Comparison of ENCODE assay signal across 15 cellular contexts in genomic region chr6:128463942-128464341, GRCh38.
DNase-seq lines count a peak whose midpoint lies in the region; ATAC-seq and TF ChIP-seq lines count a peak whose summit lies in the region.
"Had no signal": no experiment of that assay in that cellular context is flagged by ENCODE, and none has a peak within 500 bp of the region (broad histone marks: within the 10 kb centered on the region; RNA-seq: fewer than 3 reads in every experiment).

No MANE protein-coding gene starts in this region.

- ATAC-seq in HG02588 (IDR thresholded peaks at IDR 0.05; ENCODE audit: unreplicated experiment) = no peak
- ATAC-seq: CD8-positive, alpha-beta T cell; T-helper 17 cell had no signal

- H3K36me3 ChIP-seq in SK-N-MC (ENCODE audit: insufficient read depth, low read length) = no peaks in the 10 kb centered on the region
- no peaks in the 10 kb centered on the region for H3K36me3 ChIP-seq in WERI-Rb-1
- H3K36me3 ChIP-seq: esophagus muscularis mucosa had no signal

- H3K4me3 ChIP-seq in SK-N-MC = peak overlapping the region; percentile 5; the same call in 1 of the 2 replicates
- H3K4me3 ChIP-seq in retinal pigment epithelial cell (ENCODE audit: low read length) = no peak overlapping the region
- no peak overlapping the region for H3K4me3 ChIP-seq in WERI-Rb-1 (ENCODE audit: low read depth, low read length)
- H3K4me3 ChIP-seq: esophagus muscularis mucosa had no signal

- no peak overlapping the region for H3K9ac ChIP-seq in SK-N-MC (ENCODE audit: insufficient read length)

- no peak for TF ChIP-seq CTCF in retinal pigment epithelial cell (conservative IDR thresholded peaks at IDR 0.05; ENCODE audit: low read depth, low read length)
- TF ChIP-seq CTCF in WERI-Rb-1 (IDR thresholded peaks at IDR 0.05; ENCODE audit: low read depth, low read length) = no peak

- no peaks in the 10 kb centered on the region for H3K27me3 ChIP-seq in WERI-Rb-1 (ENCODE audit: insufficient read depth, low read depth, severe bottlenecking)
- H3K27me3 ChIP-seq: esophagus muscularis mucosa had no signal

- H3K27ac ChIP-seq in SK-N-MC = peak overlapping the region; percentile 85
- peak overlapping the region; percentile 31 for H3K27ac ChIP-seq in epithelial cell of prostate
- H3K27ac ChIP-seq in WERI-Rb-1 = no peak overlapping the region
- H3K27ac ChIP-seq: esophagus muscularis mucosa had no signal

- H3K9me3 ChIP-seq in SK-N-MC (ENCODE audit: low read depth, low read length) = no peaks in the 10 kb centered on the region
- H3K9me3 ChIP-seq in WERI-Rb-1 (ENCODE audit: severe bottlenecking) = no peaks in the 10 kb centered on the region
- H3K9me3 ChIP-seq: esophagus muscularis mucosa had no signal

- DNase-seq in HS-27A (ENCODE audit: low read depth) (peak; percentile 70), SK-N-MC (ENCODE audit: low read depth, low spot score) (peak; percentile 83), epithelial cell of prostate (ENCODE audit: low read depth, low spot score) (no peak), retinal pigment epithelial cell (ENCODE audit: low read depth) (peak; percentile 36), AG08396 (ENCODE audit: low spot score) (no peak), WERI-Rb-1 (no peak)
- DNase-seq: activated CD4-positive, alpha-beta T cell treated with anti-CD3 and anti-CD28 coated beads for 48 hours; activated naive CD8-positive, alpha-beta T cell treated with anti-CD3 and anti-CD28 coated beads for 36 hours; CD8-positive, alpha-beta T cell; GDM1; NCI-H187 treated with DMSO at 0.1 percent for 48 hours; NCI-H526; T-helper 17 cell had no signal

Comparison
In these comparisons a context has a peak if more than half of its experiments do, and no peak if none do; other contexts are left out.
1. DNase-seq: peak in HS-27A (single experiment), SK-N-MC (single experiment) and retinal pigment epithelial cell (single experiment); none in epithelial cell of prostate (single experiment), AG08396 (single experiment) and WERI-Rb-1 (single experiment).